ENCODE assay signal across 19 cellular contexts in genomic region chr2:176585791-176586190, GRCh38.
DNase-seq lines count a peak whose midpoint lies in the region; ATAC-seq and TF ChIP-seq lines count a peak whose summit lies in the region.
"Had no signal": no experiment of that assay in that cellular context is flagged by ENCODE, and none has a peak within 500 bp of the region (broad histone marks: within the 10 kb centered on the region; RNA-seq: fewer than 3 reads in every experiment).

No MANE protein-coding gene starts in this region.

- H3K27me3 Mint-ChIP-seq in activated naive CD4-positive, alpha-beta T cell treated with anti-CD3 and anti-CD28 coated beads, Interleukin-2, amount 10 ng/mL, durations not matched to agents 7 days and 5 days, result peaks cover 15% of the 10 kb centered on the region

- H3K4me1 Mint-ChIP-seq in activated naive CD4-positive, alpha-beta T cell treated with anti-CD3 and anti-CD28 coated beads, Interleukin-2, amount 10 ng/mL, durations not matched to agents 7 days and 5 days, result peaks cover 2% of the 10 kb centered on the region
- H3K4me1 Mint-ChIP-seq: B cell had no signal

- TF ChIP-seq POLR2A in body of pancreas (IDR thresholded peaks at IDR 0.05) (no peak), gastroesophageal sphincter (IDR thresholded peaks at IDR 0.05) (no peak)

- no peaks in the 10 kb centered on the region for H3K4me1 ChIP-seq in body of pancreas
- H3K4me1 ChIP-seq in gastroesophageal sphincter, result peaks cover 0 to 7% (median 0%) of the 10 kb centered on the region in 3 donors
- H3K4me1 ChIP-seq: HAP-1 had no signal

- peak; percentile 12 for DNase-seq in AG10803 (ENCODE audit: low read depth)
- peak; percentile 72 for DNase-seq in SK-N-DZ (ENCODE audit: low spot score)
- peak; percentile 48 for DNase-seq in left kidney (ENCODE audit: low read depth, low spot score)
- peak; percentile 43 for DNase-seq in retina
- DNase-seq in body of pancreas, result no peak
- DNase-seq in activated naive CD4-positive, alpha-beta T cell treated with anti-CD3 and anti-CD28 coated beads, Interleukin-2, amount 10 ng/mL, durations not matched to agents 7 days and 5 days, result no peak
- DNase-seq: 8988T; ACHN; C1 segment of cervical spinal cord; CD4-positive, alpha-beta T cell; DMS79; GOT3; HFFc6; IMR-90 had no signal

- no peaks in the 10 kb centered on the region for H3K9me3 Mint-ChIP-seq in activated naive CD4-positive, alpha-beta T cell treated with anti-CD3 and anti-CD28 coated beads, Interleukin-2, amount 10 ng/mL, durations not matched to agents 7 days and 5 days
- H3K9me3 Mint-ChIP-seq: CD4-positive, alpha-beta T cell; HFFc6 had no signal

- WGBS in body of pancreas, 2 donors, result 60 to 72% methylated on average over 2 of the region's 2 CpGs
- WGBS in gastroesophageal sphincter (ENCODE audit: low coverage in 1 of 2), 2 donors, result 25 to 59% methylated on average over 2 of the region's 2 CpGs

- H3K36me3 Mint-ChIP-seq in activated naive CD4-positive, alpha-beta T cell treated with anti-CD3 and anti-CD28 coated beads, Interleukin-2, amount 10 ng/mL, durations not matched to agents 7 days and 5 days, result no peaks in the 10 kb centered on the region

- H3K4me3 ChIP-seq in AG10803 (ENCODE audit: low read length) (no peak overlapping the region), body of pancreas (no peak overlapping the region), gastroesophageal sphincter (no peak overlapping the region)
- H3K4me3 ChIP-seq: GM12878, HAP-1 had no signal

- TF ChIP-seq CTCF in AG10803 (conservative IDR thresholded peaks at IDR 0.05; ENCODE audit: low read length) (no peak), body of pancreas (IDR thresholded peaks at IDR 0.05) (no peak), gastroesophageal sphincter (IDR thresholded peaks at IDR 0.05) (no peak)

- H3K27ac Mint-ChIP-seq in activated naive CD4-positive, alpha-beta T cell treated with anti-CD3 and anti-CD28 coated beads, Interleukin-2, amount 10 ng/mL, durations not matched to agents 7 days and 5 days, result no peak overlapping the region
- H3K27ac Mint-ChIP-seq: B cell; CD4-positive, alpha-beta T cell; HFFc6 had no signal

- H3K4me3 Mint-ChIP-seq in activated naive CD4-positive, alpha-beta T cell treated with anti-CD3 and anti-CD28 coated beads, Interleukin-2, amount 10 ng/mL, durations not matched to agents 7 days and 5 days, result no peak overlapping the region
- H3K4me3 Mint-ChIP-seq: B cell; CD4-positive, alpha-beta T cell; HFFc6 had no signal

- intact Hi-C loops in body of pancreas (cut with DNase I), result no loop called here

- ATAC-seq in HG02938 (IDR thresholded peaks at IDR 0.05; ENCODE audit: unreplicated experiment) (no peak), body of pancreas (no peak), gastroesophageal sphincter (no peak)
- ATAC-seq: GM12878 had no signal

- H3K27ac ChIP-seq in body of pancreas (no peak overlapping the region), gastroesophageal sphincter (no peak overlapping the region)

- H3K36me3 ChIP-seq in body of pancreas (replicated peaks in 1 of 2; ENCODE audit: insufficient read depth in 1 of 2, low read depth in 2 of 2), result no peaks in the 10 kb centered on the region
- H3K36me3 ChIP-seq in gastroesophageal sphincter, result no peaks in the 10 kb centered on the region
- H3K36me3 ChIP-seq: HAP-1 had no signal

- H3K9me3 ChIP-seq in body of pancreas (no peaks in the 10 kb centered on the region), gastroesophageal sphincter (no peaks in the 10 kb centered on the region)
- H3K9me3 ChIP-seq: HAP-1 had no signal

- no peak for TF ChIP-seq EP300 in gastroesophageal sphincter (IDR thresholded peaks at IDR 0.05)

- CTCF ChIA-PET in activated naive CD4-positive, alpha-beta T cell treated with anti-CD3 and anti-CD28 coated beads, Interleukin-2, amount 10 ng/mL, durations not matched to agents 7 days and 5 days (lab: Charles Lee), result no interaction called here

- H3K27me3 ChIP-seq in body of pancreas, result peaks cover 0 to 4% of the 10 kb centered on the region in 2 donors
- H3K27me3 ChIP-seq in gastroesophageal sphincter, result no peaks in the 10 kb centered on the region

Comparison
In these comparisons a context has a peak if more than half of its experiments do, and no peak if none do; other contexts are left out.
1. DNase-seq: peak in AG10803 (single experiment), SK-N-DZ (single experiment), left kidney (single experiment) and retina (single experiment); none in body of pancreas (0 of 4) and activated naive CD4-positive, alpha-beta T cell treated with anti-CD3 and anti-CD28 coated beads, Interleukin-2, amount 10 ng/mL, durations not matched to agents 7 days and 5 days (single experiment).